Comparison of ENCODE assay signal across 1 cellular context in the genomic region with DNA sequence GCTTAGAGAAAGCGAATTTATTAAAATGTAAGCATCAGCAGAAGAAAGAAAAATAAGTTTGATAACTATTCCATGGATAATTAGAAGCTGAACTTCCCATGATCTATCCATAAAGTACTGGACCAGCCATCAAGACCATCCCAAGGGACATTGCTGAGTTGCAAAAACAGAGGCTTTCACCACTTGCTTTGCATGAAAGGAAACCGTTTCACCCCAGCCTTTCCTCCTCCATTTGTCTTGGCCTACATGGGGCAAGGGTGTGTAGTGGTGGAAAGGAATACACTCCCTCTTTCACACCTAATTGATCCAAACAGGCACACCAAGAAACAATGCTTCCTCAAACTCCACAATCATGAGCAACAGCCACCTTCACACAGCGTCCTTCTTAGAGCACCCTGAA.
TF ChIP-seq lines count a peak whose summit lies in the region.

No MANE protein-coding gene starts in this region.

TF ChIP-seq in GM23338, 12 proteins besides CTCF, POLR2A, EP300 and RAD21 (continued from another document):
- TF ChIP-seq REST (IDR thresholded peaks at IDR 0.05; ENCODE audit: unreplicated experiment) (no peak), JUNB (IDR thresholded peaks at IDR 0.05; ENCODE audit: unreplicated experiment) (no peak), POLR2AphosphoS5 (IDR thresholded peaks at IDR 0.05; ENCODE audit: low read depth) (no peak), ZNF114 (CRISPR knock-in tag; IDR thresholded peaks at IDR 0.05) (no peak), NANOG (IDR thresholded peaks at IDR 0.05; ENCODE audit: borderline replicate concordance) (no peak), ZNF331 (CRISPR knock-in tag; IDR thresholded peaks at IDR 0.05; ENCODE audit: low read depth) (no peak), EZH2phosphoT487 (IDR thresholded peaks at IDR 0.05; ENCODE audit: unreplicated experiment) (no peak), STAT1 (IDR thresholded peaks at IDR 0.05; ENCODE audit: unreplicated experiment) (no peak)
- TF ChIP-seq, protein P1, sequence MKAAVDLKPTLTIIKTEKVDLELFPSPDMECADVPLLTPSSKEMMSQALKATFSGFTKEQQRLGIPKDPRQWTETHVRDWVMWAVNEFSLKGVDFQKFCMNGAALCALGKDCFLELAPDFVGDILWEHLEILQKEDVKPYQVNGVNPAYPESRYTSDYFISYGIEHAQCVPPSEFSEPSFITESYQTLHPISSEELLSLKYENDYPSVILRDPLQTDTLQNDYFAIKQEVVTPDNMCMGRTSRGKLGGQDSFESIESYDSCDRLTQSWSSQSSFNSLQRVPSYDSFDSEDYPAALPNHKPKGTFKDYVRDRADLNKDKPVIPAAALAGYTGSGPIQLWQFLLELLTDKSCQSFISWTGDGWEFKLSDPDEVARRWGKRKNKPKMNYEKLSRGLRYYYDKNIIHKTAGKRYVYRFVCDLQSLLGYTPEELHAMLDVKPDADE (IDR thresholded peaks at IDR 0.05): no peak
- TF ChIP-seq, protein P2, sequence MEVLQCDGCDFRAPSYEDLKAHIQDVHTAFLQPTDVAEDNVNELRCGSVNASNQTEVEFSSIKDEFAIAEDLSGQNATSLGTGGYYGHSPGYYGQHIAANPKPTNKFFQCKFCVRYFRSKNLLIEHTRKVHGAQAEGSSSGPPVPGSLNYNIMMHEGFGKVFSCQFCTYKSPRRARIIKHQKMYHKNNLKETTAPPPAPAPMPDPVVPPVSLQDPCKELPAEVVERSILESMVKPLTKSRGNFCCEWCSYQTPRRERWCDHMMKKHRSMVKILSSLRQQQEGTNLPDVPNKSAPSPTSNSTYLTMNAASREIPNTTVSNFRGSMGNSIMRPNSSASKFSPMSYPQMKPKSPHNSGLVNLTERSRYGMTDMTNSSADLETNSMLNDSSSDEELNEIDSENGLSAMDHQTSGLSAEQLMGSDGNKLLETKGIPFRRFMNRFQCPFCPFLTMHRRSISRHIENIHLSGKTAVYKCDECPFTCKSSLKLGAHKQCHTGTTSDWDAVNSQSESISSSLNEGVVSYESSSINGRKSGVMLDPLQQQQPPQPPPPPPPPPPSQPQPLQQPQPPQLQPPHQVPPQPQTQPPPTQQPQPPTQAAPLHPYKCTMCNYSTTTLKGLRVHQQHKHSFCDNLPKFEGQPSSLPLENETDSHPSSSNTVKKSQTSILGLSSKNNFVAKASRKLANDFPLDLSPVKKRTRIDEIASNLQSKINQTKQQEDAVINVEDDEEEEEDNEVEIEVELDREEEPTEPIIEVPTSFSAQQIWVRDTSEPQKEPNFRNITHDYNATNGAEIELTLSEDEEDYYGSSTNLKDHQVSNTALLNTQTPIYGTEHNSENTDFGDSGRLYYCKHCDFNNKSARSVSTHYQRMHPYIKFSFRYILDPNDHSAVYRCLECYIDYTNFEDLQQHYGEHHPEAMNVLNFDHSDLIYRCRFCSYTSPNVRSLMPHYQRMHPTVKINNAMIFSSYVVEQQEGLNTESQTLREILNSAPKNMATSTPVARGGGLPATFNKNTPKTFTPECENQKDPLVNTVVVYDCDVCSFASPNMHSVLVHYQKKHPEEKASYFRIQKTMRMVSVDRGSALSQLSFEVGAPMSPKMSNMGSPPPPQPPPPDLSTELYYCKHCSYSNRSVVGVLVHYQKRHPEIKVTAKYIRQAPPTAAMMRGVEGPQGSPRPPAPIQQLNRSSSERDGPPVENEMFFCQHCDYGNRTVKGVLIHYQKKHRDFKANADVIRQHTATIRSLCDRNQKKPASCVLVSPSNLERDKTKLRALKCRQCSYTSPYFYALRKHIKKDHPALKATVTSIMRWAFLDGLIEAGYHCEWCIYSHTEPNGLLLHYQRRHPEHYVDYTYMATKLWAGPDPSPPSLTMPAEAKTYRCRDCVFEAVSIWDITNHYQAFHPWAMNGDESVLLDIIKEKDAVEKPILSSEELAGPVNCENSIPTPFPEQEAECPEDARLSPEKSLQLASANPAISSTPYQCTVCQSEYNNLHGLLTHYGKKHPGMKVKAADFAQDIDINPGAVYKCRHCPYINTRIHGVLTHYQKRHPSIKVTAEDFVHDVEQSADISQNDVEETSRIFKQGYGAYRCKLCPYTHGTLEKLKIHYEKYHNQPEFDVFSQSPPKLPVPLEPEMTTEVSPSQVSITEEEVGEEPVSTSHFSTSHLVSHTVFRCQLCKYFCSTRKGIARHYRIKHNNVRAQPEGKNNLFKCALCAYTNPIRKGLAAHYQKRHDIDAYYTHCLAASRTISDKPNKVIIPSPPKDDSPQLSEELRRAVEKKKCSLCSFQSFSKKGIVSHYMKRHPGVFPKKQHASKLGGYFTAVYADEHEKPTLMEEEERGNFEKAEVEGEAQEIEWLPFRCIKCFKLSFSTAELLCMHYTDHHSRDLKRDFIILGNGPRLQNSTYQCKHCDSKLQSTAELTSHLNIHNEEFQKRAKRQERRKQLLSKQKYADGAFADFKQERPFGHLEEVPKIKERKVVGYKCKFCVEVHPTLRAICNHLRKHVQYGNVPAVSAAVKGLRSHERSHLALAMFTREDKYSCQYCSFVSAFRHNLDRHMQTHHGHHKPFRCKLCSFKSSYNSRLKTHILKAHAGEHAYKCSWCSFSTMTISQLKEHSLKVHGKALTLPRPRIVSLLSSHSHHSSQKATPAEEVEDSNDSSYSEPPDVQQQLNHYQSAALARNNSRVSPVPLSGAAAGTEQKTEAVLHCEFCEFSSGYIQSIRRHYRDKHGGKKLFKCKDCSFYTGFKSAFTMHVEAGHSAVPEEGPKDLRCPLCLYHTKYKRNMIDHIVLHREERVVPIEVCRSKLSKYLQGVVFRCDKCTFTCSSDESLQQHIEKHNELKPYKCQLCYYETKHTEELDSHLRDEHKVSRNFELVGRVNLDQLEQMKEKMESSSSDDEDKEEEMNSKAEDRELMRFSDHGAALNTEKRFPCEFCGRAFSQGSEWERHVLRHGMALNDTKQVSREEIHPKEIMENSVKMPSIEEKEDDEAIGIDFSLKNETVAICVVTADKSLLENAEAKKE (CRISPR knock-in tag; IDR thresholded peaks at IDR 0.05): no peak
